ENCODE assay signal across 1 cellular context in the genomic region with DNA sequence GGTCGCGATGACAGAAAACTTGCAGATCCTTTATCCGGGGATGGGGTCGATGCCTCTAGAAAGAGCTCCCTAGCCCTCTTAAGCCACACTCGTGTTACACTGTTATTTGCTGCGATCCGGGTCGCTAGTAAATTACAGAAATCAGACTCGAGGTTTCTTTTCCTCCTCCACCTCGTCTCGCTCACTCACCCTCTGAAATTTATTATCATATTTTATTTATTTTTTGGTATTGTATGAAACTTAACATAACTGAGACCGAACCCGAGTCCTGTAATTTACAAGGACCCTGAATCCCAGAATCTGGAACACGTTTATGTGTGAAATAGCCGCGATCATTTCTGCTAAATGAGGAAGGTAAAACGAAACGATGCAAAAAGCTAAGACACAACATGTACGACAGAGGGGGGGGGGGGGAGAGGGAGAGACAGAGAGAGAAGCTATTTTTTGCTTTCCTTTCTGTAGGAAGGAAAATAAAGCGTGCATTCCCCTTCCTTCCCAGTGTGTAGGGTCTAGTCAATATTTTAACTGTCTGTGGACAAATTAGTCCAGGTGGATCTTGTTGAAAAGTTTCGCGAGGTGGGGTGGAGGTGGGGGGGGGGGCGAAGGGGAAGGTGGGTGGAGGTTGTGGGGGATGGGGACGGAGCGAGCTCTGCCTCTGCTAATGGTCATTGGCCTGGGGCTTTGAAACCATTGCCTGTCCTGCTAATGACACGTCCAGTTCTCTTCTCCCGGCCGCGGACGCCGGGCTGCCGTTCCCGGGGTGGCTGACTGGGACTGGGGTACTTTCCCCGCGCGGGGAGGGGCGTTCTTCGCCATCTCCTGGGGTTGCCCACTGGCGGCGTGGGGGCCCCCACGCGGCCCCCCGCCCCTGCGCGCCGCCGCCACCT.
TF ChIP-seq lines count a peak whose summit lies in the region.

No MANE protein-coding gene starts in this region.

TF ChIP-seq in IMR-90, 13 proteins besides CTCF, POLR2A, EP300 and RAD21:
- peak; percentile 32; the same call in 1 of the 2 replicates for TF ChIP-seq MAZ (IDR thresholded peaks at IDR 0.05; ENCODE audit: borderline replicate concordance, low read depth, low read length)
- TF ChIP-seq, protein P1, sequence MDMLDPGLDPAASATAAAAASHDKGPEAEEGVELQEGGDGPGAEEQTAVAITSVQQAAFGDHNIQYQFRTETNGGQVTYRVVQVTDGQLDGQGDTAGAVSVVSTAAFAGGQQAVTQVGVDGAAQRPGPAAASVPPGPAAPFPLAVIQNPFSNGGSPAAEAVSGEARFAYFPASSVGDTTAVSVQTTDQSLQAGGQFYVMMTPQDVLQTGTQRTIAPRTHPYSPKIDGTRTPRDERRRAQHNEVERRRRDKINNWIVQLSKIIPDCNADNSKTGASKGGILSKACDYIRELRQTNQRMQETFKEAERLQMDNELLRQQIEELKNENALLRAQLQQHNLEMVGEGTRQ (IDR thresholded peaks at IDR 0.05; ENCODE audit: low read depth, low read length), result no peak
